In the genomic region with DNA sequence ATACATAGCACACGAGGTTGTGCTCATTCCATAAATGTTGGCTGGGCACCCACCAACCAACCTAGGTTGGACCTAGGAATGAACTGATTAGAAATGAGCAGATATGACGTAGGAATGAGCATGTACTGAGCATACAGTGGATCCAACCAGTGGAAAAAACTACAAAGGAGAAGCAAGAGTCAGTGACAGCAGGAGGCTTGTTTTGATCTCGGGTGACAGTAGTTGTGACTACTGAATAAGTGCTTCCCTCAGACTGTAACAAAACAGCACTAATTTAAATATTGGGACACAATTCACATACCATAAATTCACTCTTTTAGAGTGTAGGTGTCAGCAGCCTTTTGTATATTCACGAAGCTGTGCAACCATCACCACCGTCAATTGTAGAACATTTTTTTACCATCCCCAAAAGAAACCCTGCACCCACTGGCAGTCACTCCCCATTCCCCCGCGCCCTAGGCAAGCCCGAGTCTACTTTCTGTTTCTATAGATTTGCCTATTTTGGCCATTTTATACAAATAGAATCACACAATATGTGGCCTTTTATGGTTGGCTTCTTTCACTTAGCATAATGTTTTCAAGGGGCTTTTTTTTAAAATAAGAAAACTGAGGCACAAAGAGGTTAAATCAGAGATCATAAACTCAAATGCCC, we compare ENCODE assay signal across 15 cellular contexts. TPM values are rescaled to one million over a fixed set of nuclear protein-coding genes. Genes with fewer than 3 reads are reported as not detected.
DNase-seq lines count a peak whose midpoint lies in the region; ATAC-seq and TF ChIP-seq lines count a peak whose summit lies in the region.
"Had no signal": no experiment of that assay in that cellular context is flagged by ENCODE, and none has a peak within 500 bp of the region (broad histone marks: within the 10 kb centered on the region; RNA-seq: fewer than 3 reads in every experiment).

No MANE protein-coding gene starts in this region.

- H3K9me3 ChIP-seq in breast epithelium: no peaks in the 10 kb centered on the region
- H3K9me3 ChIP-seq: vagina had no signal

- DNase-seq in breast epithelium (ENCODE audit: low spot score in 2 of 2): no peak
- DNase-seq in A172 (ENCODE audit: low spot score): no peak
- no peak for DNase-seq in iPS-NIHi7 (ENCODE audit: extremely low spot score)
- DNase-seq in EL: no peak
- DNase-seq: activated naive CD8-positive, alpha-beta T cell treated with anti-CD3 and anti-CD28 coated beads, Interleukin-2, amount 10 ng/mL, durations not matched to agents 7 days and 5 days; cortex of kidney; NCI-H1105; NCI-H526 treated with DMSO at 0.1 percent for 48 hours; SHP77 treated with DMSO at 0.1 percent for 48 hours had no signal

- no peaks in the 10 kb centered on the region for H3K4me1 ChIP-seq in breast epithelium

- no peaks in the 10 kb centered on the region for H3K27me3 ChIP-seq in breast epithelium
- H3K27me3 ChIP-seq: vagina had no signal

- no peak for TF ChIP-seq CTCF in breast epithelium (IDR thresholded peaks at IDR 0.05)

- no peak overlapping the region for H3K27ac ChIP-seq in breast epithelium
- H3K27ac ChIP-seq: parathyroid adenoma, vagina had no signal

- no peaks in the 10 kb centered on the region for H3K36me3 ChIP-seq in breast epithelium

- intact Hi-C loops in breast epithelium (cut with DNase I; ENCODE audit: low total_unique reads): no loop called here

- H3K4me3 ChIP-seq in GM08714 (ENCODE audit: low read length): peak overlapping the region; percentile 28; the same call in 1 of the 2 replicates
- H3K4me3 ChIP-seq in breast epithelium: no peak overlapping the region
- H3K4me3 ChIP-seq: vagina had no signal

- ATAC-seq in GM19397 (IDR thresholded peaks at IDR 0.05; ENCODE audit: unreplicated experiment) (peak; percentile 46), HG02870 (IDR thresholded peaks at IDR 0.05; ENCODE audit: unreplicated experiment) (peak; percentile 55), HG03521 (IDR thresholded peaks at IDR 0.05; ENCODE audit: unreplicated experiment) (peak; percentile 44)

- TF ChIP-seq POLR2A in breast epithelium (IDR thresholded peaks at IDR 0.05): no peak

RNA-seq across cellular contexts. Expression of gene VAC14, which starts 7.0 kb away (rescaled TPM):
- total RNA-seq in breast epithelium: 10 to 100 TPM; 26.7 to 29.4 (median 28.5) TPM
- total RNA-seq in A172 (2014; rRNA removed; shearing (Covaris generic)): 58.8 and 66.5 TPM in 2 replicates
